Comparison of ENCODE assay signal across 1 cellular context in genomic region chr11:72353861-72354260, GRCh38.
TF ChIP-seq lines count a peak whose summit lies in the region.

No MANE protein-coding gene starts in this region.

TF ChIP-seq in IMR-90, 13 proteins besides CTCF, POLR2A, EP300 and RAD21:
- no peak for TF ChIP-seq CHD1 (IDR thresholded peaks at IDR 0.05; ENCODE audit: low read depth, low read length)
- TF ChIP-seq RCOR1 (IDR thresholded peaks at IDR 0.05; ENCODE audit: insufficient replicate concordance, low read length), result no peak
- TF ChIP-seq NFE2L2 (IDR thresholded peaks at IDR 0.05; ENCODE audit: low read depth, low read length), result no peak
- no peak for TF ChIP-seq CEBPB (IDR thresholded peaks at IDR 0.05; ENCODE audit: low read depth, low read length)
- TF ChIP-seq FOS (IDR thresholded peaks at IDR 0.05; ENCODE audit: low read depth, low read length), result no peak
- TF ChIP-seq MXI1 (IDR thresholded peaks at IDR 0.05; ENCODE audit: borderline replicate concordance, low read depth, low read length), result no peak
- TF ChIP-seq BHLHE40 (IDR thresholded peaks at IDR 0.05; ENCODE audit: low read depth, low read length), result no peak
- no peak for TF ChIP-seq USF2 (IDR thresholded peaks at IDR 0.05; ENCODE audit: low read depth, low read length)
- TF ChIP-seq ELK1 (IDR thresholded peaks at IDR 0.05; ENCODE audit: borderline replicate concordance, low read depth, low read length), result no peak
- TF ChIP-seq RFX5 (IDR thresholded peaks at IDR 0.05; ENCODE audit: low read depth, low read length), result no peak
- TF ChIP-seq MAZ (IDR thresholded peaks at IDR 0.05; ENCODE audit: borderline replicate concordance, low read depth, low read length), result no peak
- TF ChIP-seq SMC3 (IDR thresholded peaks at IDR 0.05; ENCODE audit: low read depth, low read length), result no peak
- no peak for TF ChIP-seq MAFK (IDR thresholded peaks at IDR 0.05; ENCODE audit: low read depth, low read length)
